In genomic region chr5:58773744-58774441, GRCh38 we compare ENCODE assay signal across 19 cellular contexts.
DNase-seq lines count a peak whose midpoint lies in the region; ATAC-seq and TF ChIP-seq lines count a peak whose summit lies in the region.
"Had no signal": no experiment of that assay in that cellular context is flagged by ENCODE, and none has a peak within 500 bp of the region (broad histone marks: within the 10 kb centered on the region; RNA-seq: fewer than 3 reads in every experiment).

No MANE protein-coding gene starts in this region.

- TF ChIP-seq CTCF in LNCaP clone FGC (IDR thresholded peaks at IDR 0.05; ENCODE audit: control insufficient read depth, extremely low read depth, insufficient read depth) (no peak), dorsolateral prefrontal cortex (IDR thresholded peaks at IDR 0.05 in 54 of 56, conservative IDR thresholded peaks at IDR 0.05 in 2 of 56; ENCODE audit: low read depth in 1 of 56, partially characterized antibody in 56 of 56) (no peak)

- CTCF ChIA-PET in T-cell (lab: Charles Lee): interaction anchor here in 1 of 2 donors (1.5 kb wide), 1 partner anchor 12 kb away, joined by 4 read pairs; no protein-coding TSS in a partner anchor

- H3K4me3 ChIP-seq in LNCaP clone FGC (ENCODE audit: low read depth, low read length) (no peak overlapping the region), dorsolateral prefrontal cortex (no peak overlapping the region), aorta (ENCODE audit: low read length in 2 of 2) (no peak overlapping the region)

- WGBS in aorta, 2 donors: 3 to 5% methylated on average over 2 of the region's 2 CpGs

- no peaks in the 10 kb centered on the region for H3K36me3 ChIP-seq in aorta (ENCODE audit: control insufficient read depth in 1 of 2, insufficient read depth in 2 of 2, low read length in 1 of 2)
- H3K36me3 ChIP-seq: brain microvascular endothelial cell had no signal

- H3K27me3 Mint-ChIP-seq in T-cell: peaks cover 6 to 14% of the 10 kb centered on the region in 2 donors

- no peaks in the 10 kb centered on the region for H3K4me1 Mint-ChIP-seq in T-cell

- no peak for ATAC-seq in aorta (ENCODE audit: low FRiP score)
- ATAC-seq in T-cell (replicated peaks in 1 of 4): no peak
- ATAC-seq in HG03460 (IDR thresholded peaks at IDR 0.05; ENCODE audit: unreplicated experiment): no peak
- ATAC-seq: activated CD8-positive, alpha-beta T cell treated with anti-CD3 and anti-CD28 coated beads, Interleukin-2, amount 10 ng/mL, durations not matched to agents 7 days and 5 days; naive thymus-derived CD4-positive, alpha-beta T cell; sciatic nerve had no signal

- no peak overlapping the region for H3K27ac Mint-ChIP-seq in T-cell
- H3K27ac Mint-ChIP-seq: activated CD8-positive, alpha-beta T cell treated with anti-CD3 and anti-CD28 coated beads, Interleukin-2, amount 10 ng/mL, durations not matched to agents 7 days and 5 days; endodermal cell; naive thymus-derived CD4-positive, alpha-beta T cell had no signal

- intact Hi-C loops in dorsolateral prefrontal cortex (cut with DNase I): no loop called here
- intact Hi-C loops in aorta (cut with DNase I): no loop called here

- peak; percentile 19 for DNase-seq in LNCaP clone FGC (ENCODE audit: low read depth)
- peak; percentile 73 for DNase-seq in NCI-H2171 (lab: John Stamatoyannopoulos, UW)
- peak; percentile 23 to 84 (median 62) for DNase-seq in dorsolateral prefrontal cortex
- peak in 30 of 56 donors; percentile 1 to 69 (median 20) for DNase-seq in nucleus accumbens (lab: John Stamatoyannopoulos, UW)
- DNase-seq in aorta: no peak
- DNase-seq in T-cell: no peak
- DNase-seq: activated CD8-positive, alpha-beta T cell treated with anti-CD3 and anti-CD28 coated beads, Interleukin-2, amount 10 ng/mL, durations not matched to agents 7 days and 5 days; brain microvascular endothelial cell; endodermal cell; foreskin melanocyte; Karpas-422; kidney glomerular epithelial cell; naive thymus-derived CD4-positive, alpha-beta T cell; NCI-H510A; stimulated activated CD4-positive, alpha-beta T cell treated with anti-CD3 and anti-CD28 coated beads, Interleukin-4, amount 100 ng/mL, for 4 hours; stimulated activated naive CD4-positive, alpha-beta T cell treated with Interleukin-2 at 50 U/mL for 16 hours had no signal

- POLR2A ChIA-PET in T-cell (lab: Charles Lee): no interaction called here

- no peaks in the 10 kb centered on the region for H3K9me3 Mint-ChIP-seq in T-cell
- H3K9me3 Mint-ChIP-seq: endodermal cell had no signal

- H3K4me3 Mint-ChIP-seq in T-cell: no peak overlapping the region
- H3K4me3 Mint-ChIP-seq: activated CD8-positive, alpha-beta T cell treated with anti-CD3 and anti-CD28 coated beads, Interleukin-2, amount 10 ng/mL, durations not matched to agents 7 days and 5 days; endodermal cell; naive thymus-derived CD4-positive, alpha-beta T cell had no signal

- H3K36me3 Mint-ChIP-seq in T-cell: no peaks in the 10 kb centered on the region
- H3K36me3 Mint-ChIP-seq: naive thymus-derived CD4-positive, alpha-beta T cell had no signal

- H3K27me3 ChIP-seq in dorsolateral prefrontal cortex: no peaks in the 10 kb centered on the region
- no peaks in the 10 kb centered on the region for H3K27me3 ChIP-seq in aorta (ENCODE audit: control insufficient read depth in 1 of 2, insufficient read depth in 2 of 2, low read length in 1 of 2)

- no peaks in the 10 kb centered on the region for H3K9me3 ChIP-seq in aorta (ENCODE audit: control insufficient read depth, low read length)

- H3K27ac ChIP-seq in dorsolateral prefrontal cortex (peak overlapping the region in 5 of 59 donors; percentile 19 to 53 (median 27)), aorta (ENCODE audit: low read depth in 1 of 2, low read length in 2 of 2) (no peak overlapping the region)
- H3K27ac ChIP-seq: brain microvascular endothelial cell, HL-60 had no signal

- H3K4me1 ChIP-seq in aorta (ENCODE audit: control insufficient read depth in 1 of 2, insufficient read depth in 2 of 2, low read length in 2 of 2): no peaks in the 10 kb centered on the region

Comparison
In these comparisons a context has a peak if more than half of its experiments do, and no peak if none do; other contexts are left out.
1. DNase-seq: peak in LNCaP clone FGC (single experiment), NCI-H2171 (single experiment), dorsolateral prefrontal cortex (10 of 10) and nucleus accumbens (30 of 56); none in aorta (0 of 2) and T-cell (0 of 34).